ENCODE assay signal across 13 cellular contexts in the genomic region with DNA sequence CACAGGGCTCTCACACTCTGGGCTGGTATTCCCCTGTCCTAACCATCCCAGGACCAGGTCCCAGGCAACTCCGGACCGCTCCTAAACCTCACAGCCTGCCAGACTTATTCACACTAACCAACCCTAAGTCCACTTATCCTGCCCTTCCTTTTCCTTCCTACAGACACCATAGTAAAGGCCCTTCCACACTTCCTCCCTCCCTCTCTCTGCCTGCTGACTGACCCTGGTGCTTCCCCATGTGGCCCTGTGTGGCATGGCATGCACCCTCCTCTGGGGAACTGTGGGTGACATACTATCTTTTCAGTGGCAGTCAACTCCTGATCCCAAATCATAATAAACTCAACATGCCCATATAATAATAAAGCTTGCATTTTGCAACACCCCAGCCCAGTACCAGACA.
DNase-seq lines count a peak whose midpoint lies in the region; ATAC-seq, FAIRE-seq and TF ChIP-seq lines count a peak whose summit lies in the region.
"Had no signal": no experiment of that assay in that cellular context is flagged by ENCODE, and none has a peak within 500 bp of the region (broad histone marks: within the 10 kb centered on the region; RNA-seq: fewer than 3 reads in every experiment).

No MANE protein-coding gene starts in this region.

- H3K27me3 ChIP-seq in bronchial epithelial cell (ENCODE audit: control insufficient read depth, insufficient read depth, low read length), result peaks cover 2% of the 10 kb centered on the region

- H3K36me3 Mint-ChIP-seq in immature natural killer cell, result no peaks in the 10 kb centered on the region
- H3K36me3 Mint-ChIP-seq: CD4-positive, alpha-beta memory T cell had no signal

- DNase-seq in GM18507 (ENCODE audit: extremely low spot score, insufficient read length, low read depth), result no peak
- DNase-seq in bronchial epithelial cell (ENCODE audit: low read depth), result no peak
- DNase-seq in immature natural killer cell, result no peak
- DNase-seq in SHP77 treated with DMSO at 0.1 percent for 48 hours (lab: John Stamatoyannopoulos, UW), result no peak
- DNase-seq in AG08396 (ENCODE audit: low spot score), result no peak
- no peak for DNase-seq in HEK293T (ENCODE audit: extremely low spot score)
- DNase-seq: CD4-positive, alpha-beta memory T cell; NCI-H1694 treated with DMSO at 0.1 percent for 48 hours had no signal

- H3K4me1 Mint-ChIP-seq in immature natural killer cell, result no peaks in the 10 kb centered on the region
- H3K4me1 Mint-ChIP-seq: CD4-positive, alpha-beta memory T cell had no signal

- no peak overlapping the region for H3K27ac ChIP-seq in 22Rv1
- H3K27ac ChIP-seq: SK-N-MC had no signal

- no peak overlapping the region for H3K4me3 Mint-ChIP-seq in immature natural killer cell
- H3K4me3 Mint-ChIP-seq: CD4-positive, alpha-beta memory T cell; dendritic cell treated with granulocyte-macrophage colony-stimulating factor and Interleukin-4, amounts not matched to agents 40 ng/mL and 50 ng/mL, for 4 days had no signal

- POLR2A ChIA-PET in HEK293T (lab: Yijun Ruan, JAX), result no interaction called here

- no peak overlapping the region for H3K4me3 ChIP-seq in bronchial epithelial cell (ENCODE audit: low read depth, low read length)
- H3K4me3 ChIP-seq: SK-N-MC had no signal

- CTCF ChIA-PET in HEK293T (lab: Yijun Ruan, JAX), result no interaction called here

- H3K27me3 Mint-ChIP-seq in immature natural killer cell (ENCODE audit: low read depth in 3 of 3), result peaks cover 0 to 7% (median 3%) of the 10 kb centered on the region in 3 donors

- H3K36me3 ChIP-seq in bronchial epithelial cell (ENCODE audit: control insufficient read depth, insufficient read depth, low read length), result no peaks in the 10 kb centered on the region

- peaks cover 0 to 2% (median 0%) of the 10 kb centered on the region in 6 donors for H3K9me3 Mint-ChIP-seq in immature natural killer cell
- H3K9me3 Mint-ChIP-seq: CD4-positive, alpha-beta memory T cell; dendritic cell treated with granulocyte-macrophage colony-stimulating factor and Interleukin-4, amounts not matched to agents 40 ng/mL and 50 ng/mL, for 4 days had no signal

- H3K27ac Mint-ChIP-seq in immature natural killer cell, result no peak overlapping the region
- H3K27ac Mint-ChIP-seq: dendritic cell treated with granulocyte-macrophage colony-stimulating factor and Interleukin-4, amounts not matched to agents 40 ng/mL and 50 ng/mL, for 4 days; progenitor cell of endocrine pancreas had no signal

- peak; percentile 23 for TF ChIP-seq CTCF in 22Rv1 (IDR thresholded peaks at IDR 0.05)
- peak; percentile 8 for TF ChIP-seq CTCF in bronchial epithelial cell (IDR thresholded peaks at IDR 0.05; ENCODE audit: insufficient read depth, low read length, severe bottlenecking)

- ATAC-seq in HG03342 (IDR thresholded peaks at IDR 0.05; ENCODE audit: unreplicated experiment), result peak; percentile 67

- FAIRE-seq in GM18507 (lab: Jason Lieb, UNC) (peak; percentile 56), bronchial epithelial cell (lab: Jason Lieb, UNC) (no peak)

TF ChIP-seq in HEK293T, 16 proteins besides CTCF, POLR2A, EP300 and RAD21:
- TF ChIP-seq HDGF (IDR thresholded peaks at IDR 0.05; ENCODE audit: borderline replicate concordance) (no peak), ELF4 (IDR thresholded peaks at IDR 0.05) (no peak)
